Comparison of ENCODE assay signal across 1 cellular context in genomic region chr16:79547085-79547484, GRCh38.
TF ChIP-seq lines count a peak whose summit lies in the region.

No MANE protein-coding gene starts in this region.

TF ChIP-seq in HEK293, 187 proteins besides CTCF, POLR2A, EP300 and RAD21 (continued from another document):
- no peak for TF ChIP-seq ZNF518A (tag by site-specific recombination; conservative IDR thresholded peaks at IDR 0.05; ENCODE audit: low read depth)
